Comparison of ENCODE assay signal across 29 cellular contexts in genomic region chr5:150535611-150536010, GRCh38.
"Had no signal": no experiment of that assay in that cellular context is flagged by ENCODE, and none has a peak within 500 bp of the region (broad histone marks: within the 10 kb centered on the region; RNA-seq: fewer than 3 reads in every experiment).

No MANE protein-coding gene starts in this region.

- H3K9me3 ChIP-seq: heart right ventricle, left lung, lower lobe of right lung, mucosa of descending colon, pancreas, prostate gland, thyroid gland, transverse colon, upper lobe of left lung, vagina had no signal

- H3K4me1 Mint-ChIP-seq: nephron; neural crest cell; stimulated activated effector memory CD8-positive, alpha-beta T cell treated with anti-CD3 and anti-CD28 coated beads, Interleukin-12 subunit alpha, Interleukin-12 subunit beta, amount 100 ng/mL, for 72 hours; stimulated activated naive CD8-positive, alpha-beta T cell treated with anti-CD3 and anti-CD28 coated beads, Interleukin-15, amount 100 ng/mL, for 72 hours had no signal

- H3K9me3 Mint-ChIP-seq: nephron; neural crest cell; stimulated activated effector memory CD8-positive, alpha-beta T cell treated with anti-CD3 and anti-CD28 coated beads, Interleukin-12 subunit alpha, Interleukin-12 subunit beta, amount 100 ng/mL, for 72 hours had no signal

- H3K27me3 Mint-ChIP-seq: naive thymus-derived CD4-positive, alpha-beta T cell; stimulated activated naive CD8-positive, alpha-beta T cell treated with anti-CD3 and anti-CD28 coated beads, Interleukin-15, amount 100 ng/mL, for 72 hours had no signal

- H3K4me3 ChIP-seq: heart right ventricle, hepatocyte, left lung, lower lobe of right lung, mucosa of descending colon, pancreas, prostate gland, skin epidermis, thyroid gland, transverse colon, upper lobe of left lung, vagina had no signal

- FAIRE-seq: pancreas had no signal

- ATAC-seq: heart right ventricle; left cardiac atrium; left lung; lower lobe of right lung; mucosa of descending colon; naive thymus-derived CD4-positive, alpha-beta T cell; right cardiac atrium; sciatic nerve; stimulated activated effector memory CD8-positive, alpha-beta T cell treated with anti-CD3 and anti-CD28 coated beads, Interleukin-12 subunit alpha, Interleukin-12 subunit beta, amount 100 ng/mL, for 72 hours; stimulated activated naive CD8-positive, alpha-beta T cell treated with anti-CD3 and anti-CD28 coated beads, Interleukin-15, amount 100 ng/mL, for 72 hours had no signal

- H3K4me3 Mint-ChIP-seq: naive thymus-derived CD4-positive, alpha-beta T cell; nephron; neural crest cell; stimulated activated effector memory CD8-positive, alpha-beta T cell treated with anti-CD3 and anti-CD28 coated beads, Interleukin-12 subunit alpha, Interleukin-12 subunit beta, amount 100 ng/mL, for 72 hours; stimulated activated naive CD8-positive, alpha-beta T cell treated with anti-CD3 and anti-CD28 coated beads, Interleukin-15, amount 100 ng/mL, for 72 hours had no signal

- H3K4me2 ChIP-seq: hepatocyte had no signal

- H3K27ac ChIP-seq: heart right ventricle, hepatocyte, left lung, lower lobe of right lung, neutrophil, pancreas, prostate gland, skin epidermis, transverse colon, upper lobe of left lung, vagina had no signal

- H3K36me3 Mint-ChIP-seq: stimulated activated effector memory CD8-positive, alpha-beta T cell treated with anti-CD3 and anti-CD28 coated beads, Interleukin-12 subunit alpha, Interleukin-12 subunit beta, amount 100 ng/mL, for 72 hours had no signal

- DNase-seq: heart right ventricle; islet precursor cell; kidney glomerular epithelial cell; left cardiac atrium; left lung; lower lobe of right lung; mammary epithelial cell; midbrain; naive thymus-derived CD4-positive, alpha-beta T cell; retina; stimulated activated CD4-positive, alpha-beta T cell treated with anti-CD3 and anti-CD28 coated beads, Interleukin-4, amount 100 ng/mL, for 24 hours; stimulated activated naive CD4-positive, alpha-beta T cell treated with Interleukin-2 at 50 U/mL for 16 hours; stimulated activated naive CD8-positive, alpha-beta T cell treated with anti-CD3 and anti-CD28 coated beads, Interleukin-15, amount 100 ng/mL, for 72 hours; substantia nigra; transverse colon had no signal

- H3K4me1 ChIP-seq: pancreas had no signal

- H3K27ac Mint-ChIP-seq: naive thymus-derived CD4-positive, alpha-beta T cell; nephron; stimulated activated effector memory CD8-positive, alpha-beta T cell treated with anti-CD3 and anti-CD28 coated beads, Interleukin-12 subunit alpha, Interleukin-12 subunit beta, amount 100 ng/mL, for 72 hours; stimulated activated naive CD8-positive, alpha-beta T cell treated with anti-CD3 and anti-CD28 coated beads, Interleukin-15, amount 100 ng/mL, for 72 hours had no signal

- H3K27me3 ChIP-seq: heart right ventricle, hepatocyte, left lung, neutrophil, pancreas, thyroid gland, transverse colon, upper lobe of left lung, vagina had no signal
